17 cellular contexts compared by ENCODE assay signal in the genomic region with DNA sequence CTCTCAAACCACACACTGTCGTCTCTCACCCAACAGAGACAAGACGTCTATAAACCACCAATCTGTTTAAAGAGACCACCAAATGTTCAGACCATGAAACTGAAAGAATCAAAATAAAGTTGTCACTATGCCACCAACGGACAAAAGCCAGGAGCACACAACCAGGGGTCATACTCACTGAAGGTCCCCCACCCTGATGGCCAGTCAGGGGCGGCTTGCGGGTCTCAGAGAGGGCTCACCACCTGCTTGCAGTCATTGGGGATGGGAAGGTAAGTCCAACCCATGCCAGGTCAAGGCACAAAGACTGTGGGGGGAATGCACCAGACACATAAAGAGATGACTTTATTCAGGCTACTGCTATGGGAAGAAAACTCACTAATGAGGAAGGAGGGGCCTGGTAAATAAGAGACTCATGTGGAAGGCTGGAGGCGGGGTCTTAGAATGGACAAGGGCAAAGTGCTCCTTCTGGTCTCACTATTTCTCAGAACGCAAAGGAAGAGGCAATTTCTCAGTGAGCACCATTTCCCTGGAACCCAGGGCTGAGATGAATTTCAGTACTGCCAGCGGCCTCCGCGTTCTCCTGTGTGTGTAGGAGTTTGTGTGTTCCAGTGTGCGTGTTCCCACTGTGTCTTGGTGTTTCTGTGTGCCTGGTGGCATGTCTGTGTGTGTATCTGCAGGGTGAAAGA. TPM values are rescaled to one million over a fixed set of nuclear protein-coding genes. Genes with fewer than 3 reads are reported as not detected.
DNase-seq lines count a peak whose midpoint lies in the region; ATAC-seq and TF ChIP-seq lines count a peak whose summit lies in the region.
"Had no signal": no experiment of that assay in that cellular context is flagged by ENCODE, and none has a peak within 500 bp of the region (broad histone marks: within the 10 kb centered on the region; RNA-seq: fewer than 3 reads in every experiment).

No MANE protein-coding gene starts in this region.

- intact Hi-C loops in posterior vena cava (cut with DNase I), result loop anchor here in 1 of 2 donors (2.0 kb wide), 1 partner anchor 35 kb away; no protein-coding TSS in a partner anchor
- intact Hi-C loops in left colon (cut with DNase I, micrococcal nuclease), result loop anchor here in 1 of 2 donors (10.0 kb wide), 1 partner anchor 75 kb away; the partner anchor contains the start of gene KLHL22

- TF ChIP-seq CTCF in coronary artery (IDR thresholded peaks at IDR 0.05), result no peak

- H3K9me3 Mint-ChIP-seq in activated naive CD8-positive, alpha-beta T cell treated with anti-CD3 and anti-CD28 coated beads, Interleukin-2, amount 10 ng/mL, durations not matched to agents 7 days and 5 days, result no peaks in the 10 kb centered on the region
- H3K9me3 Mint-ChIP-seq in activated naive CD8-positive, alpha-beta T cell treated with anti-CD3 and anti-CD28 coated beads for 36 hours, result no peaks in the 10 kb centered on the region
- H3K9me3 Mint-ChIP-seq: CD8-positive, alpha-beta memory T cell had no signal

- H3K27ac ChIP-seq in coronary artery, result no peak overlapping the region
- H3K27ac ChIP-seq: BLaER1, GM23248, KMS-11, PC-9 had no signal

- no peak overlapping the region for H3K27ac Mint-ChIP-seq in activated naive CD8-positive, alpha-beta T cell treated with anti-CD3 and anti-CD28 coated beads, Interleukin-2, amount 10 ng/mL, durations not matched to agents 7 days and 5 days
- no peak overlapping the region for H3K27ac Mint-ChIP-seq in activated naive CD8-positive, alpha-beta T cell treated with anti-CD3 and anti-CD28 coated beads for 36 hours
- H3K27ac Mint-ChIP-seq: CD8-positive, alpha-beta memory T cell had no signal

- POLR2A ChIA-PET in activated naive CD8-positive, alpha-beta T cell treated with anti-CD3 and anti-CD28 coated beads, Interleukin-2, amount 10 ng/mL, durations not matched to agents 7 days and 5 days (lab: Charles Lee), result no interaction called here

- DNase-seq in activated naive CD8-positive, alpha-beta T cell treated with anti-CD3 and anti-CD28 coated beads, Interleukin-2, amount 10 ng/mL, durations not matched to agents 7 days and 5 days, result peak; percentile 20
- DNase-seq in activated naive CD8-positive, alpha-beta T cell treated with anti-CD3 and anti-CD28 coated beads for 36 hours, result no peak
- peak; percentile 68 for DNase-seq in coronary artery (ENCODE audit: low spot score)
- DNase-seq in posterior vena cava (ENCODE audit: low spot score), result peak; percentile 19
- no peak for DNase-seq in NCI-H2227 treated with DMSO at 0.1 percent for 48 hours (lab: John Stamatoyannopoulos, UW)
- no peak for DNase-seq in effector CD4-positive, alpha-beta T cell
- no peak for DNase-seq in left colon
- DNase-seq: DMS79 treated with DMSO at 0.1 percent for 48 hours, NCI-H146, NCI-H2081 treated with DMSO at 0.1 percent for 48 hours, PC-9, Right ventricle myocardium superior had no signal

- no peak overlapping the region for H3K4me3 Mint-ChIP-seq in activated naive CD8-positive, alpha-beta T cell treated with anti-CD3 and anti-CD28 coated beads, Interleukin-2, amount 10 ng/mL, durations not matched to agents 7 days and 5 days
- H3K4me3 Mint-ChIP-seq in activated naive CD8-positive, alpha-beta T cell treated with anti-CD3 and anti-CD28 coated beads for 36 hours, result no peak overlapping the region

- H3K4me1 Mint-ChIP-seq in activated naive CD8-positive, alpha-beta T cell treated with anti-CD3 and anti-CD28 coated beads, Interleukin-2, amount 10 ng/mL, durations not matched to agents 7 days and 5 days, result peaks cover 3% of the 10 kb centered on the region
- H3K4me1 Mint-ChIP-seq in activated naive CD8-positive, alpha-beta T cell treated with anti-CD3 and anti-CD28 coated beads for 36 hours, result peaks cover 2% of the 10 kb centered on the region

- H3K36me3 Mint-ChIP-seq in activated naive CD8-positive, alpha-beta T cell treated with anti-CD3 and anti-CD28 coated beads, Interleukin-2, amount 10 ng/mL, durations not matched to agents 7 days and 5 days, result no peaks in the 10 kb centered on the region
- no peaks in the 10 kb centered on the region for H3K36me3 Mint-ChIP-seq in activated naive CD8-positive, alpha-beta T cell treated with anti-CD3 and anti-CD28 coated beads for 36 hours

- H3K4me3 ChIP-seq in coronary artery, result no peak overlapping the region
- H3K4me3 ChIP-seq: BLaER1, GM23248, PC-9 had no signal

- ATAC-seq in activated naive CD8-positive, alpha-beta T cell treated with anti-CD3 and anti-CD28 coated beads, Interleukin-2, amount 10 ng/mL, durations not matched to agents 7 days and 5 days (ENCODE audit: low read depth), result no peak
- ATAC-seq in HG03354 (IDR thresholded peaks at IDR 0.05; ENCODE audit: poor library complexity, severe bottlenecking, unreplicated experiment) (no peak), left colon (no peak)

- peaks cover 13% of the 10 kb centered on the region for H3K27me3 Mint-ChIP-seq in activated naive CD8-positive, alpha-beta T cell treated with anti-CD3 and anti-CD28 coated beads, Interleukin-2, amount 10 ng/mL, durations not matched to agents 7 days and 5 days
- peaks cover 7% of the 10 kb centered on the region for H3K27me3 Mint-ChIP-seq in activated naive CD8-positive, alpha-beta T cell treated with anti-CD3 and anti-CD28 coated beads for 36 hours
- H3K27me3 Mint-ChIP-seq: CD8-positive, alpha-beta memory T cell had no signal

RNA-seq across cellular contexts. Expression of gene SCARF2, which starts 17.3 kb away (rescaled TPM):
- 1 to 10 TPM; 1.5 to 1.7 TPM for total RNA-seq in activated naive CD8-positive, alpha-beta T cell treated with anti-CD3 and anti-CD28 coated beads, Interleukin-2, amount 10 ng/mL, durations not matched to agents 7 days and 5 days
- under 1 TPM; 0.14 to 0.16 TPM for total RNA-seq in activated naive CD8-positive, alpha-beta T cell treated with anti-CD3 and anti-CD28 coated beads for 36 hours
- total RNA-seq in posterior vena cava, result 10 to 100 TPM; 18.6 to 26.7 TPM
- total RNA-seq in left colon, result 1 to 10 TPM; 1.8 to 3.2 TPM

RNA-seq across cellular contexts. Expression of gene ZNF74, which starts 26.3 kb away (rescaled TPM):
- 10 to 100 TPM; 10.7 to 13.3 TPM for total RNA-seq in activated naive CD8-positive, alpha-beta T cell treated with anti-CD3 and anti-CD28 coated beads, Interleukin-2, amount 10 ng/mL, durations not matched to agents 7 days and 5 days
- 10 to 100 TPM; 11.5 to 12.2 TPM for total RNA-seq in activated naive CD8-positive, alpha-beta T cell treated with anti-CD3 and anti-CD28 coated beads for 36 hours
- total RNA-seq in posterior vena cava (1 to 10 TPM; 5.9 to 6.9 TPM), left colon (1 to 10 TPM; 5.5 to 7.2 TPM)

Comparison
In these comparisons a context has a peak if more than half of its experiments do, and no peak if none do; other contexts are left out.
1. DNase-seq: peak in activated naive CD8-positive, alpha-beta T cell treated with anti-CD3 and anti-CD28 coated beads, Interleukin-2, amount 10 ng/mL, durations not matched to agents 7 days and 5 days (single experiment), coronary artery (single experiment) and posterior vena cava (single experiment); none in activated naive CD8-positive, alpha-beta T cell treated with anti-CD3 and anti-CD28 coated beads for 36 hours (single experiment), NCI-H2227 treated with DMSO at 0.1 percent for 48 hours (single experiment), effector CD4-positive, alpha-beta T cell (single experiment) and left colon (0 of 2).
2. RNA of gene SCARF2, which starts 17.3 kb away (total RNA-seq): 18.6 to 26.7 TPM in posterior vena cava; 1.8 to 3.2 TPM in left colon, 1.5 to 1.7 TPM in activated naive CD8-positive, alpha-beta T cell treated with anti-CD3 and anti-CD28 coated beads, Interleukin-2, amount 10 ng/mL, durations not matched to agents 7 days and 5 days and 0.14 to 0.16 TPM in activated naive CD8-positive, alpha-beta T cell treated with anti-CD3 and anti-CD28 coated beads for 36 hours; every median in the first group is over 4 times any median in the second.